In genomic region chr4:48114396-48114795, GRCh38 we compare ENCODE assay signal across 13 cellular contexts. TPM values are rescaled to one million over a fixed set of nuclear protein-coding genes. Genes with fewer than 3 reads are reported as not detected.
DNase-seq lines count a peak whose midpoint lies in the region; ATAC-seq and TF ChIP-seq lines count a peak whose summit lies in the region.
"Had no signal": no experiment of that assay in that cellular context is flagged by ENCODE, and none has a peak within 500 bp of the region (broad histone marks: within the 10 kb centered on the region; RNA-seq: fewer than 3 reads in every experiment).

No MANE protein-coding gene starts in this region.

- no peak overlapping the region for H3K4me3 Mint-ChIP-seq in activated naive CD4-positive, alpha-beta T cell treated with anti-CD3 and anti-CD28 coated beads, Interleukin-2, amount 10 ng/mL, durations not matched to agents 7 days and 5 days
- peak overlapping the region; percentile 65 for H3K4me3 Mint-ChIP-seq in activated CD8-positive, alpha-beta T cell treated with anti-CD3 and anti-CD28 coated beads for 36 hours
- H3K4me3 Mint-ChIP-seq: B cell had no signal

- TF ChIP-seq CTCF in activated CD8-positive, alpha-beta T cell treated with anti-CD3 and anti-CD28 coated beads for 36 hours (IDR thresholded peaks at IDR 0.05): no peak

- H3K9me3 ChIP-seq in mononuclear cell (ENCODE audit: low read depth, low read length): no peaks in the 10 kb centered on the region

- no peak for ATAC-seq in activated naive CD4-positive, alpha-beta T cell treated with anti-CD3 and anti-CD28 coated beads, Interleukin-2, amount 50 U/mL, for 72 hours
- no peak for ATAC-seq in activated CD8-positive, alpha-beta T cell treated with anti-CD3 and anti-CD28 coated beads for 36 hours
- ATAC-seq: PC-3 had no signal

- peaks cover 6 to 8% of the 10 kb centered on the region in 2 donors for H3K9me3 Mint-ChIP-seq in activated naive CD4-positive, alpha-beta T cell treated with anti-CD3 and anti-CD28 coated beads, Interleukin-2, amount 50 U/mL, for 72 hours
- no peaks in the 10 kb centered on the region for H3K9me3 Mint-ChIP-seq in activated naive CD4-positive, alpha-beta T cell treated with anti-CD3 and anti-CD28 coated beads, Interleukin-2, amount 10 ng/mL, durations not matched to agents 7 days and 5 days
- no peaks in the 10 kb centered on the region for H3K9me3 Mint-ChIP-seq in activated CD8-positive, alpha-beta T cell treated with anti-CD3 and anti-CD28 coated beads for 36 hours

- intact Hi-C loops in activated CD8-positive, alpha-beta T cell treated with anti-CD3 and anti-CD28 coated beads for 36 hours (cut with micrococcal nuclease): no loop called here

- H3K36me3 Mint-ChIP-seq in activated naive CD4-positive, alpha-beta T cell treated with anti-CD3 and anti-CD28 coated beads, Interleukin-2, amount 50 U/mL, for 72 hours: peaks cover 8 to 37% of the 10 kb centered on the region in 2 donors
- peaks cover 74% of the 10 kb centered on the region for H3K36me3 Mint-ChIP-seq in activated naive CD4-positive, alpha-beta T cell treated with anti-CD3 and anti-CD28 coated beads, Interleukin-2, amount 10 ng/mL, durations not matched to agents 7 days and 5 days
- H3K36me3 Mint-ChIP-seq in activated CD8-positive, alpha-beta T cell treated with anti-CD3 and anti-CD28 coated beads for 36 hours (ENCODE audit: low read depth): peaks cover 41% of the 10 kb centered on the region

- DNase-seq in activated naive CD4-positive, alpha-beta T cell treated with anti-CD3 and anti-CD28 coated beads, Interleukin-2, amount 50 U/mL, for 72 hours (ENCODE audit: low spot score in 2 of 2): no peak
- DNase-seq in activated naive CD4-positive, alpha-beta T cell treated with anti-CD3 and anti-CD28 coated beads, Interleukin-2, amount 10 ng/mL, durations not matched to agents 7 days and 5 days: no peak
- no peak for DNase-seq in activated CD8-positive, alpha-beta T cell treated with anti-CD3 and anti-CD28 coated beads for 36 hours
- DNase-seq in NCI-H748 (lab: John Stamatoyannopoulos, UW; ENCODE audit: unreplicated experiment): no peak
- no peak for DNase-seq in NCI-H526 (lab: John Stamatoyannopoulos, UW)
- DNase-seq in NCI-H2196 treated with DMSO at 0.1 percent for 48 hours (lab: John Stamatoyannopoulos, UW; ENCODE audit: unreplicated experiment): no peak
- DNase-seq: KBM-7, NCI-H1092, NCI-H345, NCI-H69, PC-3 had no signal

- peaks cover 56% of the 10 kb centered on the region for H3K4me1 Mint-ChIP-seq in activated naive CD4-positive, alpha-beta T cell treated with anti-CD3 and anti-CD28 coated beads, Interleukin-2, amount 10 ng/mL, durations not matched to agents 7 days and 5 days
- H3K4me1 Mint-ChIP-seq in activated CD8-positive, alpha-beta T cell treated with anti-CD3 and anti-CD28 coated beads for 36 hours (ENCODE audit: low read depth): peaks cover 78% of the 10 kb centered on the region
- H3K4me1 Mint-ChIP-seq: B cell had no signal

- H3K27ac Mint-ChIP-seq in activated naive CD4-positive, alpha-beta T cell treated with anti-CD3 and anti-CD28 coated beads, Interleukin-2, amount 50 U/mL, for 72 hours: peak overlapping the region; percentile 37 to 79
- H3K27ac Mint-ChIP-seq in activated naive CD4-positive, alpha-beta T cell treated with anti-CD3 and anti-CD28 coated beads, Interleukin-2, amount 10 ng/mL, durations not matched to agents 7 days and 5 days: no peak overlapping the region
- peak overlapping the region; percentile 81 for H3K27ac Mint-ChIP-seq in activated CD8-positive, alpha-beta T cell treated with anti-CD3 and anti-CD28 coated beads for 36 hours
- H3K27ac Mint-ChIP-seq: B cell had no signal

- H3K27me3 ChIP-seq in mononuclear cell (ENCODE audit: insufficient read depth, low read length): no peaks in the 10 kb centered on the region

- H3K4me1 ChIP-seq in mononuclear cell (ENCODE audit: insufficient read depth, low read length): peaks cover 9% of the 10 kb centered on the region

- CTCF ChIA-PET in activated naive CD4-positive, alpha-beta T cell treated with anti-CD3 and anti-CD28 coated beads, Interleukin-2, amount 10 ng/mL, durations not matched to agents 7 days and 5 days (lab: Charles Lee): interaction anchor here (1.2 kb wide), 1 partner anchor 110 kb away, joined by 4 read pairs; no protein-coding TSS in a partner anchor
- CTCF ChIA-PET in activated CD8-positive, alpha-beta T cell treated with anti-CD3 and anti-CD28 coated beads for 36 hours (lab: Charles Lee): interaction anchor here (0.8 kb wide), 1 partner anchor 82 kb away, joined by 3 read pairs; no protein-coding TSS in a partner anchor

- H3K27me3 Mint-ChIP-seq in activated naive CD4-positive, alpha-beta T cell treated with anti-CD3 and anti-CD28 coated beads, Interleukin-2, amount 10 ng/mL, durations not matched to agents 7 days and 5 days: no peaks in the 10 kb centered on the region
- H3K27me3 Mint-ChIP-seq in activated CD8-positive, alpha-beta T cell treated with anti-CD3 and anti-CD28 coated beads for 36 hours: no peaks in the 10 kb centered on the region
- H3K27me3 Mint-ChIP-seq: B cell had no signal

- POLR2A ChIA-PET in activated CD8-positive, alpha-beta T cell treated with anti-CD3 and anti-CD28 coated beads for 36 hours (lab: Charles Lee): interaction anchor here (0.8 to 2.8 kb wide), 4 partner anchors 10 to 181 kb away, joined by 5 to 23 read pairs (median 6); partner anchors contain the start of gene TXK

- H3K4me3 ChIP-seq in mononuclear cell (ENCODE audit: low read length): peak overlapping the region; percentile 28

RNA-seq across cellular contexts. Expression of gene TXK, which starts 19.7 kb away (rescaled TPM):
- 10 to 100 TPM; 16.4 to 48.2 TPM for total RNA-seq in activated naive CD4-positive, alpha-beta T cell treated with anti-CD3 and anti-CD28 coated beads, Interleukin-2, amount 50 U/mL, for 72 hours
- total RNA-seq in activated CD8-positive, alpha-beta T cell treated with anti-CD3 and anti-CD28 coated beads for 36 hours: 10 to 100 TPM; 20.6 to 23.5 TPM
- 74.9 TPM for total RNA-seq in mononuclear cell
